Comparison of ENCODE assay signal across 18 cellular contexts in the genomic region with DNA sequence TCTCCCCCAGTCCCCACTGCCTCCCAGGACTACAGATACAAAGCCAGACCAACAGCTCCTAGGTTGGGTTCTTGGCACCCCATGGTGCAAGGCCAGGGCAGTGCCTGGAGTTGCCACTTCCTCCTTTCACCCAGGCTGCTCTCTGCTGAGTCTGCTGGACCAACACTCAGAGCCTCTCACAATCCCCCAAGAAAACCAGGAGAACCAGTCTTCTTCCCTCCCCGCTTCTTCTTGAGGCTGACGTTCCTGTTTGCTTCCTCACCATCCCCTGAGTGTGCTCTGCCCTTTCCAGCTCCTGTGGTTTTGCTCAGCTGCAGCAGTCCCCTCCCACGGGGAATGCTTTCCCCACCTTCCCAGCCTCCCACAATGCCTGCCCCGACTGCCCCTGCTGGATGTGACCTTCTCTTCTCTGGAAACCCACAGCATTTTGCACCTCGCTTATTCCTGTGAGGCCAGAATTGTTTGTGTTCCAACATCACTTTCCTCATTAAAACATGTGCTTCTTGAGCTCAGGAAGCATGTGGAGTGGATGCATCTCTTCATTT.
DNase-seq lines count a peak whose midpoint lies in the region; ATAC-seq and TF ChIP-seq lines count a peak whose summit lies in the region.
"Had no signal": no experiment of that assay in that cellular context is flagged by ENCODE, and none has a peak within 500 bp of the region (broad histone marks: within the 10 kb centered on the region; RNA-seq: fewer than 3 reads in every experiment).

No MANE protein-coding gene starts in this region.

- H3K4me3 ChIP-seq in H7 (ENCODE audit: insufficient read depth, low read depth, low read length) (no peak overlapping the region), PC-3 (ENCODE audit: low read length) (no peak overlapping the region)
- H3K4me3 ChIP-seq: A549, K562 had no signal

- H3K36me3 Mint-ChIP-seq in mesothelial cell of epicardium: no peaks in the 10 kb centered on the region
- H3K36me3 Mint-ChIP-seq: CD14-positive monocyte had no signal

- DNase-seq in H7 (peak; percentile 43), PC-3 (peak; percentile 5), omental fat pad (ENCODE audit: low spot score) (no peak), left cardiac atrium (no peak), foreskin melanocyte (no peak), mesothelial cell of epicardium (ENCODE audit: low spot score in 2 of 2, unreplicated experiment in 2 of 2) (no peak)
- DNase-seq: GDM1, MM.1S, NCI-H1092, NCI-H1436, NCI-H187 treated with DMSO at 0.1 percent for 48 hours, NCI-H2107 had no signal

- H3K4me3 Mint-ChIP-seq in mesothelial cell of epicardium: no peak overlapping the region
- H3K4me3 Mint-ChIP-seq: B cell, CD14-positive monocyte had no signal

- TF ChIP-seq CTCF in PC-3 (conservative IDR thresholded peaks at IDR 0.05; ENCODE audit: low read depth, low read length) (no peak), omental fat pad (IDR thresholded peaks at IDR 0.05) (no peak), mesothelial cell of epicardium (IDR thresholded peaks at IDR 0.05; ENCODE audit: unreplicated experiment) (no peak)

- ATAC-seq in PC-3 (no peak), esophagus mucosa (peak; percentile 70), omental fat pad (ENCODE audit: low FRiP score) (peak; percentile 22), left cardiac atrium (no peak)
- ATAC-seq: A549, K562, Panc1 had no signal

- H3F3A ChIP-seq in PC-3 (ENCODE audit: low read length, unreplicated experiment): no peaks in the 10 kb centered on the region

- H3K4me2 ChIP-seq in PC-3 (ENCODE audit: low read length): no peak overlapping the region
- H3K4me2 ChIP-seq: A549 had no signal

- H3K27ac Mint-ChIP-seq in mesothelial cell of epicardium: no peak overlapping the region
- H3K27ac Mint-ChIP-seq: B cell had no signal

- H3K4me1 ChIP-seq in PC-3 (ENCODE audit: insufficient read depth, low read length): no peaks in the 10 kb centered on the region
- H3K4me1 ChIP-seq: A549 had no signal

- H3K36me3 ChIP-seq in H7 (replicated peaks; ENCODE audit: control insufficient read depth, insufficient read depth, low read length) (no peaks in the 10 kb centered on the region), PC-3 (ENCODE audit: low read depth, low read length) (no peaks in the 10 kb centered on the region)

- H3K27me3 Mint-ChIP-seq in mesothelial cell of epicardium (ENCODE audit: low read depth): peaks cover 54% of the 10 kb centered on the region

- no TSS peak for BruUV-seq in PC-3 (replicated peaks; lab: Mats Ljungman, UMichigan)

- POLR2A ChIA-PET in PC-3 (lab: Charles Lee; ENCODE audit: unreplicated experiment): no interaction called here

- H3K9me3 ChIP-seq in PC-3 (ENCODE audit: low read length): no peaks in the 10 kb centered on the region

- no peak overlapping the region for H2AFZ ChIP-seq in PC-3 (ENCODE audit: low read length)

- no peak overlapping the region for H3K9ac ChIP-seq in PC-3 (ENCODE audit: low read length)

- H3K9me2 ChIP-seq in PC-3 (replicated peaks; ENCODE audit: low read length): no peaks in the 10 kb centered on the region

- H3K79me2 ChIP-seq in PC-3 (ENCODE audit: low read length): no peaks in the 10 kb centered on the region

- H3K9me3 Mint-ChIP-seq in mesothelial cell of epicardium: peaks cover 4% of the 10 kb centered on the region

- H3K27me3 ChIP-seq in H7 (ENCODE audit: control insufficient read depth, insufficient read depth, low read length) (no peaks in the 10 kb centered on the region), PC-3 (ENCODE audit: low read length) (peaks cover 5% of the 10 kb centered on the region; the same call in 1 of the 2 replicates)

- no peak overlapping the region for H3K27ac ChIP-seq in PC-3 (ENCODE audit: low read length)
- H3K27ac ChIP-seq: A549 had no signal

- no peaks in the 10 kb centered on the region for H3K4me1 Mint-ChIP-seq in mesothelial cell of epicardium
- H3K4me1 Mint-ChIP-seq: B cell, CD14-positive monocyte had no signal

- CTCF ChIA-PET in PC-3 (lab: Charles Lee): no interaction called here

- no peaks in the 10 kb centered on the region for H4K20me1 ChIP-seq in PC-3 (ENCODE audit: low read length)

- intact Hi-C loops in PC-3 (cut with micrococcal nuclease) (no loop called here), left cardiac atrium (cut with DNase I) (no loop called here)

Comparison
In these comparisons a context has a peak if more than half of its experiments do, and no peak if none do; other contexts are left out.
1. DNase-seq: peak in H7 (single experiment) and PC-3 (single experiment); none in omental fat pad (single experiment), left cardiac atrium (single experiment), foreskin melanocyte (single experiment) and mesothelial cell of epicardium (0 of 2).
2. ATAC-seq: peak in esophagus mucosa (single experiment) and omental fat pad (single experiment); none in PC-3 (single experiment) and left cardiac atrium (0 of 2).